ENCODE assay signal across 17 cellular contexts in genomic region chr13:77349365-77349764, GRCh38.
"Had no signal": no experiment of that assay in that cellular context is flagged by ENCODE, and none has a peak within 500 bp of the region (broad histone marks: within the 10 kb centered on the region; RNA-seq: fewer than 3 reads in every experiment).

No MANE protein-coding gene starts in this region.

- H3K4me1 Mint-ChIP-seq: endodermal cell had no signal

- H3K27ac ChIP-seq: breast epithelium, right atrium auricular region, tibial artery had no signal

- H3K4me3 ChIP-seq: breast epithelium, right atrium auricular region, smooth muscle cell, tibial artery had no signal

- H3K27ac Mint-ChIP-seq: activated CD4-positive, alpha-beta memory T cell treated with anti-CD3 and anti-CD28 coated beads, Interleukin-2, amount 10 ng/mL, durations not matched to agents 7 days and 5 days; activated naive CD8-positive, alpha-beta T cell treated with anti-CD3 and anti-CD28 coated beads, Interleukin-2, amount 10 ng/mL, durations not matched to agents 7 days and 5 days; endodermal cell; T-helper 2 cell treated with Interferon-gamma antibody and Interleukin-4, amounts not matched to agents 5 μg/mL and 100 μg/mL, for 36 hours had no signal

- H3K4me3 Mint-ChIP-seq: activated CD4-positive, alpha-beta memory T cell treated with anti-CD3 and anti-CD28 coated beads, Interleukin-2, amount 10 ng/mL, durations not matched to agents 7 days and 5 days; activated naive CD8-positive, alpha-beta T cell treated with anti-CD3 and anti-CD28 coated beads, Interleukin-2, amount 10 ng/mL, durations not matched to agents 7 days and 5 days; endodermal cell; T-helper 2 cell treated with Interferon-gamma antibody and Interleukin-4, amounts not matched to agents 5 μg/mL and 100 μg/mL, for 36 hours had no signal

- ATAC-seq: activated CD4-positive, CD25-positive, alpha-beta regulatory T cell treated with anti-CD3 and anti-CD28 coated beads, Interleukin-2, amount 50 U/mL, for 24 hours had no signal

- H3K27me3 ChIP-seq: breast epithelium, right atrium auricular region, tibial artery had no signal

- H3K9me3 ChIP-seq: breast epithelium, right atrium auricular region, tibial artery had no signal

- H3K36me3 ChIP-seq: breast epithelium, right atrium auricular region, tibial artery had no signal

- H3K4me1 ChIP-seq: breast epithelium, right atrium auricular region, tibial artery had no signal

- DNase-seq: activated CD4-positive, alpha-beta memory T cell treated with anti-CD3 and anti-CD28 coated beads, Interleukin-2, amount 10 ng/mL, durations not matched to agents 7 days and 5 days; activated gamma-delta T cell; activated naive CD8-positive, alpha-beta T cell treated with anti-CD3 and anti-CD28 coated beads, Interleukin-2, amount 10 ng/mL, durations not matched to agents 7 days and 5 days; activated T-cell treated with anti-CD3 and anti-CD28 coated beads, Interleukin-2, amount 50 U/mL, for 48 hours; aorta; dermis blood vessel endothelial cell; endodermal cell; erythroblast; hippocampal formation; kidney glomerular epithelial cell; posterior cingulate gyrus; tibial artery had no signal

- H3K9me3 Mint-ChIP-seq: activated CD4-positive, alpha-beta memory T cell treated with anti-CD3 and anti-CD28 coated beads, Interleukin-2, amount 10 ng/mL, durations not matched to agents 7 days and 5 days; endodermal cell; T-helper 2 cell treated with Interferon-gamma antibody and Interleukin-4, amounts not matched to agents 5 μg/mL and 100 μg/mL, for 36 hours had no signal

- H3K36me3 Mint-ChIP-seq: activated naive CD8-positive, alpha-beta T cell treated with anti-CD3 and anti-CD28 coated beads, Interleukin-2, amount 10 ng/mL, durations not matched to agents 7 days and 5 days had no signal
